8 cellular contexts compared by ENCODE assay signal in the genomic region with DNA sequence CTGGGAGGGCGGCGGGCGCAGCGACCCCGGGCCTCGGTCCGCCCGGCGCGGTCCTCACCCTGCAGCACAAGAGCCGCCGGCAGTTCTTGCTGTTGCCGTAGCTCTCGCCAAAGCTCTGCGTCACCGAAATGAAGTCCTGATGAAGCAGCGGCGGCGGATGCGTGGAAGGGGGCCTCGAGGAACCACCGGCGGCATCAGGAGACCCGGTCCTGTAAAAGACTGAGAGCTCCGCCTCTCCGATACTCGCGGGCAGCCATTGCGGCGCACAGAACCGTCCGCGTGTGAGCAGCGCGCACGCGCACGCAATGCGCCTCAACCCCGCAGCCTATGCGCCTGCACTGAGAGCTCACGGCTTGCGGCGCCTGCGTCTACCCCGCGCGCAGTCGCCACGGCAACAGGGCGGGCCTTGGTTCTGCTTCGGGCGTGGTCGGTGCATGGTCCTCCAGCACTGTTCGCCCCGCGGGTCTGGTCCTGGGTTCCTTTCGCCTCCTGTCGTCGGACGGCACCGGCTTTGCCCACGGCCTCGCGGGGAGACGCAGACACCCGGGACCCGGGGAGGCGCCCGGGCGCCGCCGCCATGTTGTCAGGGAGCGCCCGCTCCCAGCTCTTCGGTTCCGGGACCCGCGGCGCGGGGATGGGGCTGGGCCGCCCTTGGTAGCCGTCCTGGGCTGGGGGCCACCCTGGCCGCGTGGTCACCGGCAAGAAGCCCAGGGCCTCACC.
DNase-seq lines count a peak whose midpoint lies in the region; ATAC-seq and TF ChIP-seq lines count a peak whose summit lies in the region.

No MANE protein-coding gene starts in this region.

- TF ChIP-seq CTCF in astrocyte of the spinal cord (IDR thresholded peaks at IDR 0.05; ENCODE audit: low read depth, low read length): no peak

- peak; percentile 82 for ATAC-seq in GM18502 (IDR thresholded peaks at IDR 0.05; ENCODE audit: poor library complexity, unreplicated experiment)
- ATAC-seq in HG02938 (IDR thresholded peaks at IDR 0.05; ENCODE audit: unreplicated experiment): peak; percentile 76
- ATAC-seq in HG03565 (IDR thresholded peaks at IDR 0.05; ENCODE audit: unreplicated experiment): no peak

- H3K4me3 ChIP-seq in astrocyte of the spinal cord (ENCODE audit: low read depth, low read length): peak overlapping the region; percentile 74

- DNase-seq in NCI-H1930 (lab: John Stamatoyannopoulos, UW): peak; percentile 73 to 93
- DNase-seq in T1000 (lab: John Stamatoyannopoulos, UW): peak; percentile 84
- peak; percentile 92 for DNase-seq in astrocyte of the spinal cord (ENCODE audit: low read depth, low spot score)
- DNase-seq in hypothalamus (lab: John Stamatoyannopoulos, UW): peak in 50 of 51 donors; percentile 19 to 87 (median 72)
- DNase-seq in retina: peak; percentile 96

- in situ Hi-C loops in astrocyte of the spinal cord (cut with HindIII; ENCODE audit: low sequenced_read_pairs): no loop called here
